Comparison of ENCODE assay signal across 8 cellular contexts in genomic region chr12:133081408-133081806, GRCh38. TPM values are rescaled to one million over a fixed set of nuclear protein-coding genes. Genes with fewer than 3 reads are reported as not detected.
A peak's percentile ranks its signal among the peaks of the same experiment; 100 is the strongest.
DNase-seq lines count a peak whose midpoint lies in the region; ATAC-seq and TF ChIP-seq lines count a peak whose summit lies in the region.

No MANE protein-coding gene starts in this region.

- peak overlapping the region; percentile 99 for H3K27ac ChIP-seq in brain microvascular endothelial cell

- in situ Hi-C loops in brain microvascular endothelial cell (cut with HindIII; ENCODE audit: low pct_ligation_motif_present, low sequenced_read_pairs) = no loop called here

- POLR2A ChIA-PET in AG04449 (lab: Yijun Ruan, JAX) = no interaction called here

- CTCF ChIA-PET in AG04449 (lab: Yijun Ruan, JAX) = interaction anchor here (2.2 kb wide), 1 partner anchor 100 kb away, joined by 5 read pairs; the partner anchor contains the start of gene ZNF268

- ATAC-seq in HG02970 (IDR thresholded peaks at IDR 0.05; ENCODE audit: low FRiP score, unreplicated experiment) (no peak), GM18858 (IDR thresholded peaks at IDR 0.05; ENCODE audit: unreplicated experiment) (no peak)

- peak overlapping the region; percentile 91 for H3K4me3 ChIP-seq in AG04449 (ENCODE audit: low read depth, low read length)
- peak overlapping the region; percentile 90 for H3K4me3 ChIP-seq in H7 (ENCODE audit: insufficient read depth, low read depth, low read length)
- H3K4me3 ChIP-seq in brain microvascular endothelial cell (ENCODE audit: low read depth, low read length) = peak overlapping the region; percentile 92

- no peak for DNase-seq in AG04449 (ENCODE audit: low read depth, low spot score)
- DNase-seq in H7 = no peak
- no peak for DNase-seq in brain microvascular endothelial cell
- DNase-seq in medulla oblongata (ENCODE audit: extremely low spot score) = peak; percentile 13
- no peak for DNase-seq in HK-2 (ENCODE audit: unreplicated experiment)
- no peak for DNase-seq in NCI-H1694 (lab: John Stamatoyannopoulos, UW)

- H3K27me3 ChIP-seq in H7 (ENCODE audit: control insufficient read depth, insufficient read depth, low read length) (no peaks in the 10 kb centered on the region), brain microvascular endothelial cell (replicated peaks) (no peaks in the 10 kb centered on the region)

- H3K36me3 ChIP-seq in H7 (replicated peaks; ENCODE audit: control insufficient read depth, insufficient read depth, low read length) (peaks cover 17% of the 10 kb centered on the region), brain microvascular endothelial cell (replicated peaks) (peaks cover 38% of the 10 kb centered on the region)

- TF ChIP-seq CTCF in AG04449 (IDR thresholded peaks at IDR 0.05; ENCODE audit: insufficient read depth, low read length, missing control alignments) (no peak), brain microvascular endothelial cell (IDR thresholded peaks at IDR 0.05; ENCODE audit: low read depth, low read length, missing control alignments) (no peak)

RNA-seq across cellular contexts. Expression of gene ZNF140, which starts 0.7 kb away (rescaled TPM):
- 13.4 and 15.1 TPM in 2 replicates for total RNA-seq in H7 (2014; rRNA removed; shearing (Covaris generic))

RNA-seq across cellular contexts. Expression of gene ZNF84, which starts 44.1 kb away (rescaled TPM):
- total RNA-seq in H7 (2014; rRNA removed; shearing (Covaris generic)) = 12.1 and 14.6 TPM in 2 replicates

RNA-seq across cellular contexts. Expression of gene ZNF891, which starts 48.7 kb away (rescaled TPM):
- 0.55 and 0.96 TPM in 2 replicates for total RNA-seq in H7 (2014; rRNA removed; shearing (Covaris generic))

RNA-seq across cellular contexts. Expression of gene ZNF10, which starts 49.0 kb away (rescaled TPM):
- 2.2 and 5.6 TPM in 2 replicates for total RNA-seq in H7 (2014; rRNA removed; shearing (Covaris generic))
